ENCODE assay signal across 14 cellular contexts in genomic region chr3:128447561-128448013, GRCh38. TPM values are rescaled to one million over a fixed set of nuclear protein-coding genes. Genes with fewer than 3 reads are reported as not detected.
A peak's percentile ranks its signal among the peaks of the same experiment; 100 is the strongest.
DNase-seq lines count a peak whose midpoint lies in the region; ATAC-seq, FAIRE-seq and TF ChIP-seq lines count a peak whose summit lies in the region.
"Had no signal": no experiment of that assay in that cellular context is flagged by ENCODE, and none has a peak within 500 bp of the region (broad histone marks: within the 10 kb centered on the region; RNA-seq: fewer than 3 reads in every experiment).

No MANE protein-coding gene starts in this region.

- H3K9ac ChIP-seq in PC-3 (ENCODE audit: low read length): no peak overlapping the region

- FAIRE-seq in bronchial epithelial cell (lab: Jason Lieb, UNC): peak; percentile 77
- FAIRE-seq: frontal cortex had no signal

- no peaks in the 10 kb centered on the region for H4K20me1 ChIP-seq in PC-3 (ENCODE audit: low read length)

- peak overlapping the region; percentile 61 for H3K4me3 Mint-ChIP-seq in T-helper 1 cell treated with Interleukin-12 subunit alpha and Interleukin-12 subunit beta and Interleukin-4 antibody, amounts not matched to agents 30 μg/mL and 1 μg/mL, for 36 hours
- no peak overlapping the region for H3K4me3 Mint-ChIP-seq in stimulated activated memory B cell treated with anti-CD40 and anti-IgM and Interleukin-4, amounts not matched to agents 10 μg/mL and 1 μg/mL and 100 μg/mL, for 72 hours

- H3K36me3 ChIP-seq in bronchial epithelial cell (ENCODE audit: control insufficient read depth, insufficient read depth, low read length): no peaks in the 10 kb centered on the region
- H3K36me3 ChIP-seq in PC-3 (ENCODE audit: low read depth, low read length): no peaks in the 10 kb centered on the region
- no peaks in the 10 kb centered on the region for H3K36me3 ChIP-seq in left ventricle myocardium inferior
- H3K36me3 ChIP-seq: ovary had no signal

- no peak overlapping the region for H2AFZ ChIP-seq in PC-3 (ENCODE audit: low read length)

- H3K27me3 Mint-ChIP-seq in T-helper 1 cell treated with Interleukin-12 subunit alpha and Interleukin-12 subunit beta and Interleukin-4 antibody, amounts not matched to agents 30 μg/mL and 1 μg/mL, for 36 hours (ENCODE audit: low read depth): no peaks in the 10 kb centered on the region
- peaks cover 30% of the 10 kb centered on the region for H3K27me3 Mint-ChIP-seq in stimulated activated memory B cell treated with anti-CD40 and anti-IgM and Interleukin-4, amounts not matched to agents 10 μg/mL and 1 μg/mL and 100 μg/mL, for 72 hours

- CTCF ChIA-PET in PC-3 (lab: Charles Lee): no interaction called here

- peak overlapping the region; percentile 93 for H3K27ac Mint-ChIP-seq in T-helper 1 cell treated with Interleukin-12 subunit alpha and Interleukin-12 subunit beta and Interleukin-4 antibody, amounts not matched to agents 30 μg/mL and 1 μg/mL, for 36 hours
- no peak overlapping the region for H3K27ac Mint-ChIP-seq in stimulated activated memory B cell treated with anti-CD40 and anti-IgM and Interleukin-4, amounts not matched to agents 10 μg/mL and 1 μg/mL and 100 μg/mL, for 72 hours

- no peaks in the 10 kb centered on the region for H3K9me3 ChIP-seq in PC-3 (ENCODE audit: low read length)
- H3K9me3 ChIP-seq in left ventricle myocardium inferior (replicated peaks): no peaks in the 10 kb centered on the region
- H3K9me3 ChIP-seq: ovary had no signal

- no peaks in the 10 kb centered on the region for H3K9me2 ChIP-seq in PC-3 (replicated peaks; ENCODE audit: low read length)

- H3K27ac ChIP-seq in PC-3 (ENCODE audit: low read length) (no peak overlapping the region), left ventricle myocardium inferior (replicated peaks) (no peak overlapping the region)
- H3K27ac ChIP-seq: ovary had no signal

- BruUV-seq in PC-3 (replicated peaks; lab: Mats Ljungman, UMichigan): no TSS peak

- no peaks in the 10 kb centered on the region for H3F3A ChIP-seq in PC-3 (ENCODE audit: low read length, unreplicated experiment)

- H3K4me1 Mint-ChIP-seq in T-helper 1 cell treated with Interleukin-12 subunit alpha and Interleukin-12 subunit beta and Interleukin-4 antibody, amounts not matched to agents 30 μg/mL and 1 μg/mL, for 36 hours (ENCODE audit: low read depth): peaks cover 37% of the 10 kb centered on the region
- peaks cover 12% of the 10 kb centered on the region for H3K4me1 Mint-ChIP-seq in stimulated activated memory B cell treated with anti-CD40 and anti-IgM and Interleukin-4, amounts not matched to agents 10 μg/mL and 1 μg/mL and 100 μg/mL, for 72 hours

- intact Hi-C loops in PC-3 (cut with micrococcal nuclease) (no loop called here), left ventricle myocardium inferior (cut with micrococcal nuclease) (no loop called here)

- TF ChIP-seq CTCF in bronchial epithelial cell (IDR thresholded peaks at IDR 0.05; ENCODE audit: insufficient read depth, low read length, severe bottlenecking) (no peak), PC-3 (conservative IDR thresholded peaks at IDR 0.05; ENCODE audit: low read depth, low read length) (no peak), left ventricle myocardium inferior (IDR thresholded peaks at IDR 0.05; ENCODE audit: borderline replicate concordance) (no peak)

- peaks cover 40% of the 10 kb centered on the region for H3K36me3 Mint-ChIP-seq in T-helper 1 cell treated with Interleukin-12 subunit alpha and Interleukin-12 subunit beta and Interleukin-4 antibody, amounts not matched to agents 30 μg/mL and 1 μg/mL, for 36 hours (ENCODE audit: low read depth)
- H3K36me3 Mint-ChIP-seq in stimulated activated memory B cell treated with anti-CD40 and anti-IgM and Interleukin-4, amounts not matched to agents 10 μg/mL and 1 μg/mL and 100 μg/mL, for 72 hours: no peaks in the 10 kb centered on the region

- peak; percentile 57 for ATAC-seq in stimulated activated memory B cell treated with anti-CD40 and anti-IgM and Interleukin-4, amounts not matched to agents 10 μg/mL and 1 μg/mL and 100 μg/mL, for 72 hours
- no peak for ATAC-seq in PC-3

- H3K4me3 ChIP-seq in bronchial epithelial cell (ENCODE audit: low read depth, low read length) (no peak overlapping the region), PC-3 (ENCODE audit: low read length) (no peak overlapping the region), left ventricle myocardium inferior (no peak overlapping the region)
- H3K4me3 ChIP-seq: ovary had no signal

- POLR2A ChIA-PET in PC-3 (lab: Charles Lee; ENCODE audit: unreplicated experiment): no interaction called here

- no peaks in the 10 kb centered on the region for H3K79me2 ChIP-seq in PC-3 (ENCODE audit: low read length)

- peaks cover 2% of the 10 kb centered on the region for H3K27me3 ChIP-seq in bronchial epithelial cell (ENCODE audit: control insufficient read depth, insufficient read depth, low read length)
- H3K27me3 ChIP-seq in PC-3 (ENCODE audit: low read length): no peaks in the 10 kb centered on the region
- H3K27me3 ChIP-seq in left ventricle myocardium inferior (ENCODE audit: low read depth): peaks cover 9% of the 10 kb centered on the region
- H3K27me3 ChIP-seq: ovary had no signal

- H3K4me1 ChIP-seq in PC-3 (ENCODE audit: insufficient read depth, low read length): no peaks in the 10 kb centered on the region
- no peaks in the 10 kb centered on the region for H3K4me1 ChIP-seq in left ventricle myocardium inferior

- peak; percentile 13 to 33 (median 23) for DNase-seq in activated CD8-positive, alpha-beta memory T cell treated with anti-CD3 and anti-CD28 coated beads for 48 hours (ENCODE audit: low read depth in 2 of 3, low spot score in 2 of 3)
- no peak for DNase-seq in activated CD8-positive, alpha-beta memory T cell treated with anti-CD3 and anti-CD28 coated beads, Interleukin-2, amount 50 U/mL, for 4 hours
- DNase-seq in bronchial epithelial cell (ENCODE audit: low read depth) (no peak), NCI-H1105 treated with DMSO at 0.1 percent for 48 hours (lab: John Stamatoyannopoulos, UW) (no peak), PC-3 (no peak), left ventricle myocardium inferior (no peak)
- DNase-seq: GF-D8, ovary, Right ventricle myocardium superior had no signal

- peaks cover 65% of the 10 kb centered on the region for H3K9me3 Mint-ChIP-seq in T-helper 1 cell treated with Interleukin-12 subunit alpha and Interleukin-12 subunit beta and Interleukin-4 antibody, amounts not matched to agents 30 μg/mL and 1 μg/mL, for 36 hours
- H3K9me3 Mint-ChIP-seq in stimulated activated memory B cell treated with anti-CD40 and anti-IgM and Interleukin-4, amounts not matched to agents 10 μg/mL and 1 μg/mL and 100 μg/mL, for 72 hours: peaks cover 21% of the 10 kb centered on the region

- no peak overlapping the region for H3K4me2 ChIP-seq in PC-3 (ENCODE audit: low read length)

RNA-seq across cellular contexts. Expression of gene DNAJB8, which starts 19.1 kb away (rescaled TPM):
- not detected in 2 replicates for total RNA-seq in bronchial epithelial cell
- not detected in 2 replicates for total RNA-seq in PC-3 (2014; rRNA removed)
- total RNA-seq in left ventricle myocardium inferior: not detected
- total RNA-seq: activated CD8-positive, alpha-beta memory T cell treated with anti-CD3 and anti-CD28 coated beads for 36 hours; frontal cortex; liver; ovary; Right ventricle myocardium superior had no signal

RNA-seq across cellular contexts. Expression of gene GATA2, which starts 45.4 kb away (rescaled TPM):
- total RNA-seq in bronchial epithelial cell (under 0.01 TPM in 1 of 2 replicates, not detected in the other), PC-3 (2014; rRNA removed) (26.8 and 32.4 TPM in 2 replicates), left ventricle myocardium inferior (11.0 TPM)

Comparison
In these comparisons a context has a peak if more than half of its experiments do, and no peak if none do; other contexts are left out.
1. DNase-seq: peak in activated CD8-positive, alpha-beta memory T cell treated with anti-CD3 and anti-CD28 coated beads for 48 hours (3 of 3); none in activated CD8-positive, alpha-beta memory T cell treated with anti-CD3 and anti-CD28 coated beads, Interleukin-2, amount 50 U/mL, for 4 hours (single experiment), bronchial epithelial cell (single experiment), NCI-H1105 treated with DMSO at 0.1 percent for 48 hours (single experiment), PC-3 (single experiment) and left ventricle myocardium inferior (single experiment).
2. RNA of gene GATA2, which starts 45.4 kb away (total RNA-seq): 26.8 to 32.4 TPM in PC-3 and 11.0 TPM in left ventricle myocardium inferior (single experiment); under 0.01 TPM in bronchial epithelial cell; every median in the first group is over 10 times any median in the second.